Comparison of ENCODE assay signal across 22 cellular contexts in genomic region chr7:41640487-41640886, GRCh38.
DNase-seq lines count a peak whose midpoint lies in the region; ATAC-seq and TF ChIP-seq lines count a peak whose summit lies in the region.
"Had no signal": no experiment of that assay in that cellular context is flagged by ENCODE, and none has a peak within 500 bp of the region (broad histone marks: within the 10 kb centered on the region; RNA-seq: fewer than 3 reads in every experiment).

No MANE protein-coding gene starts in this region.

- H3K4me1 ChIP-seq in GM23248 (ENCODE audit: insufficient read depth) (0 out of 2 replicates have a peak, but pooled peaks cover 3% of the 10 kb centered on the region), fibroblast of lung (ENCODE audit: control insufficient read depth, extremely low read depth, insufficient read depth, low read length) (no peaks in the 10 kb centered on the region)
- H3K4me1 ChIP-seq: BE2C, Caco-2 had no signal

- CTCF ChIA-PET in activated CD4-positive, alpha-beta memory T cell treated with anti-CD3 and anti-CD28 coated beads, Interleukin-2, amount 10 ng/mL, durations not matched to agents 7 days and 5 days (lab: Charles Lee): no interaction called here

- H3K4me3 Mint-ChIP-seq in osteocyte (ENCODE audit: unreplicated experiment): peak overlapping the region; percentile 51
- H3K4me3 Mint-ChIP-seq in activated CD4-positive, alpha-beta memory T cell treated with anti-CD3 and anti-CD28 coated beads, Interleukin-2, amount 10 ng/mL, durations not matched to agents 7 days and 5 days: no peak overlapping the region
- H3K4me3 Mint-ChIP-seq: CD4-positive, alpha-beta T cell; GM23338 had no signal

- H3K36me3 ChIP-seq in GM23248 (ENCODE audit: low read depth) (no peaks in the 10 kb centered on the region), fibroblast of lung (ENCODE audit: control insufficient read depth, insufficient read depth, low read length) (no peaks in the 10 kb centered on the region)
- H3K36me3 ChIP-seq: BE2C had no signal

- H3K27ac Mint-ChIP-seq in osteocyte (ENCODE audit: unreplicated experiment): peak overlapping the region; percentile 68
- H3K27ac Mint-ChIP-seq in activated CD4-positive, alpha-beta memory T cell treated with anti-CD3 and anti-CD28 coated beads, Interleukin-2, amount 10 ng/mL, durations not matched to agents 7 days and 5 days: no peak overlapping the region
- H3K27ac Mint-ChIP-seq: CD4-positive, alpha-beta T cell; GM23338 had no signal

- H4K20me1 ChIP-seq in GM23248 (ENCODE audit: insufficient read depth) (no peaks in the 10 kb centered on the region), fibroblast of lung (ENCODE audit: control insufficient read depth, extremely low read depth, insufficient read depth, low read length) (no peaks in the 10 kb centered on the region)

- H2AFZ ChIP-seq in GM23248 (no peak overlapping the region), fibroblast of lung (ENCODE audit: low read length) (peak overlapping the region; percentile 24)
- H2AFZ ChIP-seq: GM23338 had no signal

- peak; percentile 8 for DNase-seq in GM23248
- peak; percentile 24 for DNase-seq in RPMI7951 (ENCODE audit: low read depth)
- no peak for DNase-seq in fibroblast of lung (ENCODE audit: low read depth in 2 of 2)
- no peak for DNase-seq in osteocyte (ENCODE audit: extremely low spot score, unreplicated experiment)
- DNase-seq in activated CD4-positive, alpha-beta memory T cell treated with anti-CD3 and anti-CD28 coated beads, Interleukin-2, amount 10 ng/mL, durations not matched to agents 7 days and 5 days: no peak
- DNase-seq in SHP77 treated with DMSO at 0.1 percent for 48 hours (lab: John Stamatoyannopoulos, UW): no peak
- no peak for DNase-seq in dermis blood vessel endothelial cell
- DNase-seq: BE2C; Caco-2; CD4-positive, alpha-beta T cell; GF-D8; NCI-H1105 treated with DMSO at 0.1 percent for 48 hours; NCI-H1694; NCI-H2227 treated with DMSO at 0.1 percent for 48 hours; NCI-H524; NCI-H82; OCI-M1; SHP77 had no signal

- H3K4me1 Mint-ChIP-seq in osteocyte (ENCODE audit: unreplicated experiment): peaks cover 22% of the 10 kb centered on the region
- no peaks in the 10 kb centered on the region for H3K4me1 Mint-ChIP-seq in activated CD4-positive, alpha-beta memory T cell treated with anti-CD3 and anti-CD28 coated beads, Interleukin-2, amount 10 ng/mL, durations not matched to agents 7 days and 5 days

- no peaks in the 10 kb centered on the region for H3K27me3 Mint-ChIP-seq in osteocyte (ENCODE audit: unreplicated experiment)
- no peaks in the 10 kb centered on the region for H3K27me3 Mint-ChIP-seq in activated CD4-positive, alpha-beta memory T cell treated with anti-CD3 and anti-CD28 coated beads, Interleukin-2, amount 10 ng/mL, durations not matched to agents 7 days and 5 days
- H3K27me3 Mint-ChIP-seq: CD4-positive, alpha-beta T cell had no signal

- no peak overlapping the region for H3K4me3 ChIP-seq in GM23248
- H3K4me3 ChIP-seq in fibroblast of lung (replicated peaks in 1 of 4; ENCODE audit: control extremely low read depth in 1 of 4, insufficient read depth in 1 of 4, low read depth in 3 of 4, low read length in 4 of 4): no peak overlapping the region
- H3K4me3 ChIP-seq: GM12878, GM23338 had no signal

- TF ChIP-seq CTCF in fibroblast of lung (conservative IDR thresholded peaks at IDR 0.05 in 1 of 2, IDR thresholded peaks at IDR 0.05 in 1 of 2; ENCODE audit: low read depth in 1 of 2, low read length in 2 of 2) (no peak), osteocyte (IDR thresholded peaks at IDR 0.05) (no peak)

- H3K9me3 ChIP-seq in GM23248 (ENCODE audit: low read depth): no peaks in the 10 kb centered on the region
- no peaks in the 10 kb centered on the region for H3K9me3 ChIP-seq in fibroblast of lung (ENCODE audit: control insufficient read depth, insufficient read depth, low read depth, low read length)
- H3K9me3 ChIP-seq: BE2C, Caco-2 had no signal

- H3K27ac ChIP-seq in GM23248: no peak overlapping the region
- H3K27ac ChIP-seq in fibroblast of lung (ENCODE audit: insufficient read depth, low read length): no peak overlapping the region
- H3K27ac ChIP-seq: HL-60 had no signal

- no peaks in the 10 kb centered on the region for H3K36me3 Mint-ChIP-seq in osteocyte (ENCODE audit: unreplicated experiment)
- H3K36me3 Mint-ChIP-seq in activated CD4-positive, alpha-beta memory T cell treated with anti-CD3 and anti-CD28 coated beads, Interleukin-2, amount 10 ng/mL, durations not matched to agents 7 days and 5 days (ENCODE audit: low read depth): no peaks in the 10 kb centered on the region

- H3K9ac ChIP-seq in GM23248: no peak overlapping the region
- H3K9ac ChIP-seq in fibroblast of lung (ENCODE audit: insufficient read depth, low read length): no peak overlapping the region

- peaks cover 5% of the 10 kb centered on the region for H3K9me3 Mint-ChIP-seq in osteocyte (ENCODE audit: unreplicated experiment)
- peaks cover 4% of the 10 kb centered on the region for H3K9me3 Mint-ChIP-seq in activated CD4-positive, alpha-beta memory T cell treated with anti-CD3 and anti-CD28 coated beads, Interleukin-2, amount 10 ng/mL, durations not matched to agents 7 days and 5 days
- H3K9me3 Mint-ChIP-seq: CD4-positive, alpha-beta T cell had no signal

- no peak overlapping the region for H3K4me2 ChIP-seq in GM23248 (ENCODE audit: unreplicated experiment)
- H3K4me2 ChIP-seq in fibroblast of lung (ENCODE audit: extremely low read depth, insufficient read depth, low read length): no peak overlapping the region
- H3K4me2 ChIP-seq: GM23338 had no signal

- H3K9me2 ChIP-seq in GM23248 (ENCODE audit: insufficient read depth): no peaks in the 10 kb centered on the region

- no peaks in the 10 kb centered on the region for H3F3A ChIP-seq in GM23248 (ENCODE audit: insufficient read depth)

- no peak for ATAC-seq in HG03108 (IDR thresholded peaks at IDR 0.05; ENCODE audit: unreplicated experiment)
- ATAC-seq: GM12878, GM23338 had no signal

- H3K79me2 ChIP-seq in GM23248 (ENCODE audit: insufficient read depth) (no peaks in the 10 kb centered on the region), fibroblast of lung (ENCODE audit: control insufficient read depth, insufficient read depth, low read length) (no peaks in the 10 kb centered on the region)

- POLR2A ChIA-PET in activated CD4-positive, alpha-beta memory T cell treated with anti-CD3 and anti-CD28 coated beads, Interleukin-2, amount 10 ng/mL, durations not matched to agents 7 days and 5 days (lab: Charles Lee): no interaction called here

- in situ Hi-C loops in GM23248 (cut with MboI): no loop called here

- H3K27me3 ChIP-seq in GM23248 (replicated peaks; ENCODE audit: insufficient read depth) (no peaks in the 10 kb centered on the region), fibroblast of lung (ENCODE audit: control insufficient read depth, insufficient read depth, low read length) (no peaks in the 10 kb centered on the region)
- H3K27me3 ChIP-seq: BE2C had no signal

- 28 to 30% methylated on average over 8 of the region's 8 CpGs for WGBS in GM23248 (ENCODE audit: low coverage in 1 of 2, low lambda C conversion rate in 2 of 2, missing lambda C conversion rate in 2 of 2), 2 experiments

Comparison
In these comparisons a context has a peak if more than half of its experiments do, and no peak if none do; other contexts are left out.
1. DNase-seq: peak in GM23248 (single experiment) and RPMI7951 (single experiment); none in fibroblast of lung (0 of 2), osteocyte (single experiment), activated CD4-positive, alpha-beta memory T cell treated with anti-CD3 and anti-CD28 coated beads, Interleukin-2, amount 10 ng/mL, durations not matched to agents 7 days and 5 days (single experiment), SHP77 treated with DMSO at 0.1 percent for 48 hours (single experiment) and dermis blood vessel endothelial cell (single experiment).